Comparison of ENCODE assay signal across 8 cellular contexts in genomic region chr20:63537525-63538203, GRCh38. TPM values are rescaled to one million over a fixed set of nuclear protein-coding genes. Genes with fewer than 3 reads are reported as not detected.
DNase-seq lines count a peak whose midpoint lies in the region; ATAC-seq and TF ChIP-seq lines count a peak whose summit lies in the region.

No MANE protein-coding gene starts in this region.

- peak overlapping the region; percentile 17; the same call in 1 of the 2 replicates for H3K9ac ChIP-seq in ES-I3 (ENCODE audit: low read depth, low read length)
- H3K9ac ChIP-seq in GM23248 = no peak overlapping the region
- H3K9ac ChIP-seq in neural progenitor cell = no peak overlapping the region
- peak overlapping the region in 4 of 5 donors; percentile 5 to 53 (median 43) for H3K9ac ChIP-seq in subcutaneous abdominal adipose tissue (ENCODE audit: low read length in 5 of 5)

- H3K36me3 Mint-ChIP-seq in activated T-helper 17 cell treated with anti-CD3 and anti-CD28 coated beads, Interleukin-2, amount 50 U/mL, for 72 hours (ENCODE audit: low read depth) = no peaks in the 10 kb centered on the region
- H3K36me3 Mint-ChIP-seq in neural progenitor cell = no peaks in the 10 kb centered on the region

- in situ Hi-C loops in GM23248 (cut with MboI) = no loop called here

- H3K27ac Mint-ChIP-seq in activated T-helper 17 cell treated with anti-CD3 and anti-CD28 coated beads, Interleukin-2, amount 50 U/mL, for 72 hours = peak overlapping the region; percentile 86
- no peak overlapping the region for H3K27ac Mint-ChIP-seq in neural progenitor cell

- H3K27ac ChIP-seq in GM23248 (no peak overlapping the region), KOPT-K1 (ENCODE audit: low read depth, low read length, poor library complexity, severe bottlenecking) (peak overlapping the region; percentile 83), neural progenitor cell (no peak overlapping the region), subcutaneous abdominal adipose tissue (ENCODE audit: low read depth, low read length) (no peak overlapping the region)

- H3K4me2 ChIP-seq in GM23248 (ENCODE audit: unreplicated experiment) (peak overlapping the region; percentile 38), neural progenitor cell (peak overlapping the region; percentile 71)

- H3K9me2 ChIP-seq in GM23248 (ENCODE audit: insufficient read depth) = no peaks in the 10 kb centered on the region

- no peaks in the 10 kb centered on the region for H3K4me1 ChIP-seq in ES-I3 (ENCODE audit: insufficient read depth, low read length)
- no peaks in the 10 kb centered on the region for H3K4me1 ChIP-seq in GM23248 (ENCODE audit: insufficient read depth)
- H3K4me1 ChIP-seq in neural progenitor cell = no peaks in the 10 kb centered on the region
- H3K4me1 ChIP-seq in subcutaneous abdominal adipose tissue (ENCODE audit: control insufficient read depth in 5 of 5, insufficient read depth in 5 of 5, low read length in 5 of 5) = peaks cover 0 to 24% (median 20%) of the 10 kb centered on the region in 5 donors

- WGBS in GM23248 (ENCODE audit: low coverage in 1 of 2, low lambda C conversion rate in 2 of 2, missing lambda C conversion rate in 2 of 2), 2 experiments = 18% methylated on average over 28 to 30 of the region's 34 CpGs

- peak; percentile 94 for DNase-seq in GM23248
- peak; percentile 92 for DNase-seq in RPMI7951 (ENCODE audit: low read depth)
- DNase-seq in fibroblast of the conjunctiva (ENCODE audit: low read depth) = peak; percentile 88
- peak; percentile 95 for DNase-seq in neural progenitor cell (ENCODE audit: low spot score)

- no peaks in the 10 kb centered on the region for H3K9me3 Mint-ChIP-seq in activated T-helper 17 cell treated with anti-CD3 and anti-CD28 coated beads, Interleukin-2, amount 50 U/mL, for 72 hours
- no peaks in the 10 kb centered on the region for H3K9me3 Mint-ChIP-seq in neural progenitor cell

- no peaks in the 10 kb centered on the region for H3K27me3 ChIP-seq in GM23248 (replicated peaks; ENCODE audit: insufficient read depth)
- H3K27me3 ChIP-seq in neural progenitor cell = no peaks in the 10 kb centered on the region
- peaks cover 26 to 40% (median 31%) of the 10 kb centered on the region in 5 donors for H3K27me3 ChIP-seq in subcutaneous abdominal adipose tissue (ENCODE audit: control insufficient read depth in 5 of 5, insufficient read depth in 4 of 5, low read length in 5 of 5)

- H3K79me2 ChIP-seq in GM23248 (ENCODE audit: insufficient read depth) (no peaks in the 10 kb centered on the region), neural progenitor cell (ENCODE audit: low read depth) (no peaks in the 10 kb centered on the region)

- H3K36me3 ChIP-seq in ES-I3 (ENCODE audit: insufficient read depth, low read length) (no peaks in the 10 kb centered on the region), GM23248 (ENCODE audit: low read depth) (no peaks in the 10 kb centered on the region), KOPT-K1 (ENCODE audit: insufficient read depth, low read length) (no peaks in the 10 kb centered on the region), neural progenitor cell (no peaks in the 10 kb centered on the region), subcutaneous abdominal adipose tissue (ENCODE audit: control insufficient read depth in 5 of 5, insufficient read depth in 5 of 5, low read length in 5 of 5) (no peaks in the 10 kb centered on the region)

- no peaks in the 10 kb centered on the region for H3F3A ChIP-seq in GM23248 (ENCODE audit: insufficient read depth)
- peaks cover 3% of the 10 kb centered on the region for H3F3A ChIP-seq in neural progenitor cell (ENCODE audit: low read depth)

- H3K9me3 ChIP-seq in ES-I3 (ENCODE audit: control insufficient read depth, insufficient read depth, low read length) (no peaks in the 10 kb centered on the region), GM23248 (ENCODE audit: low read depth) (no peaks in the 10 kb centered on the region), KOPT-K1 (ENCODE audit: insufficient read depth, low read length, poor library complexity, severe bottlenecking) (no peaks in the 10 kb centered on the region), neural progenitor cell (ENCODE audit: low read depth) (no peaks in the 10 kb centered on the region), subcutaneous abdominal adipose tissue (ENCODE audit: control insufficient read depth in 5 of 5, low read length in 5 of 5) (no peaks in the 10 kb centered on the region)

- TF ChIP-seq CTCF in neural progenitor cell (IDR thresholded peaks at IDR 0.05) = peak; percentile 72

- ATAC-seq in activated T-helper 17 cell treated with anti-CD3 and anti-CD28 coated beads, Interleukin-2, amount 50 U/mL, for 72 hours (replicated peaks) = peak; percentile 94

- H3K4me3 ChIP-seq in GM23248 (peak overlapping the region; percentile 22; the same call in 1 of the 2 replicates), neural progenitor cell (peak overlapping the region; percentile 42), subcutaneous abdominal adipose tissue (ENCODE audit: low read depth in 1 of 5, low read length in 5 of 5) (peak overlapping the region in 3 of 5 donors; percentile 45 to 49 (median 45))

- H3K27me3 Mint-ChIP-seq in activated T-helper 17 cell treated with anti-CD3 and anti-CD28 coated beads, Interleukin-2, amount 50 U/mL, for 72 hours = no peaks in the 10 kb centered on the region
- no peaks in the 10 kb centered on the region for H3K27me3 Mint-ChIP-seq in neural progenitor cell (ENCODE audit: insufficient read depth, low read depth)

- H3K4me1 Mint-ChIP-seq in activated T-helper 17 cell treated with anti-CD3 and anti-CD28 coated beads, Interleukin-2, amount 50 U/mL, for 72 hours = no peaks in the 10 kb centered on the region
- peaks cover 6% of the 10 kb centered on the region for H3K4me1 Mint-ChIP-seq in neural progenitor cell

- H2AFZ ChIP-seq in GM23248 (peak overlapping the region; percentile 72), neural progenitor cell (replicated peaks) (peak overlapping the region; percentile 70)

- H3K4me3 Mint-ChIP-seq in activated T-helper 17 cell treated with anti-CD3 and anti-CD28 coated beads, Interleukin-2, amount 50 U/mL, for 72 hours = peak overlapping the region; percentile 67
- H3K4me3 Mint-ChIP-seq in neural progenitor cell = no peak overlapping the region

- H4K20me1 ChIP-seq in GM23248 (ENCODE audit: insufficient read depth) (no peaks in the 10 kb centered on the region), neural progenitor cell (ENCODE audit: low read depth) (no peaks in the 10 kb centered on the region)

RNA-seq across cellular contexts. Expression of gene PTK6, which starts 0.5 kb away (rescaled TPM):
- total RNA-seq in GM23248 (2014; rRNA removed; shearing (Covaris generic)) = 0.13 TPM in 1 of 2 replicates, not detected in the other
- polyA plus RNA-seq in GM23248 (2016; fragmentation: Nextera tagmentation; extraction: Ambion mirVana) = 0.06 TPM in 1 of 2 replicates, not detected in the other
- 0.48 TPM in 1 of 2 replicates, not detected in the other for total RNA-seq in RPMI7951 (2014; rRNA removed; shearing (Covaris generic))
- 1 to 10 TPM in 1 of 2 donors, under 1 TPM in 1; 0.69 to 1.9 TPM for total RNA-seq in activated T-helper 17 cell treated with anti-CD3 and anti-CD28 coated beads, Interleukin-2, amount 50 U/mL, for 72 hours
- total RNA-seq in neural progenitor cell (ENCODE audit: low replicate concordance) = not detected in 2 replicates

RNA-seq across cellular contexts. Expression of gene SRMS, which starts 9.9 kb away (rescaled TPM):
- not detected in 2 replicates for total RNA-seq in GM23248 (2014; rRNA removed; shearing (Covaris generic))
- polyA plus RNA-seq in GM23248 (2016; fragmentation: Nextera tagmentation; extraction: Ambion mirVana) = not detected in 2 replicates
- not detected in 2 replicates for total RNA-seq in RPMI7951 (2014; rRNA removed; shearing (Covaris generic))
- total RNA-seq in activated T-helper 17 cell treated with anti-CD3 and anti-CD28 coated beads, Interleukin-2, amount 50 U/mL, for 72 hours = not detected
- total RNA-seq in neural progenitor cell (ENCODE audit: low replicate concordance) = not detected in 2 replicates

RNA-seq across cellular contexts. Expression of gene FNDC11, which starts 16.3 kb away (rescaled TPM):
- total RNA-seq in GM23248 (2014; rRNA removed; shearing (Covaris generic)) = 0.65 TPM in 1 of 2 replicates, not detected in the other
- polyA plus RNA-seq in GM23248 (2016; fragmentation: Nextera tagmentation; extraction: Ambion mirVana) = 0.15 and 0.37 TPM in 2 replicates
- 1.8 and 1.9 TPM in 2 replicates for total RNA-seq in RPMI7951 (2014; rRNA removed; shearing (Covaris generic))
- under 1 TPM in 1 of 2 donors, not detected in 1; 0.40 TPM for total RNA-seq in activated T-helper 17 cell treated with anti-CD3 and anti-CD28 coated beads, Interleukin-2, amount 50 U/mL, for 72 hours
- 0.39 and 9.0 TPM in 2 replicates for total RNA-seq in neural progenitor cell (ENCODE audit: low replicate concordance)

RNA-seq across cellular contexts. Expression of gene PPDPF, which starts 17.1 kb away (rescaled TPM):
- 132 and 236 TPM in 2 replicates for total RNA-seq in GM23248 (2014; rRNA removed; shearing (Covaris generic))
- 170 and 171 TPM in 2 replicates for polyA plus RNA-seq in GM23248 (2016; fragmentation: Nextera tagmentation; extraction: Ambion mirVana)
- total RNA-seq in RPMI7951 (2014; rRNA removed; shearing (Covaris generic)) = 140 and 185 TPM in 2 replicates
- total RNA-seq in activated T-helper 17 cell treated with anti-CD3 and anti-CD28 coated beads, Interleukin-2, amount 50 U/mL, for 72 hours = 10 to 100 TPM; 65.5 to 87.5 TPM
- 4.1 and 82.2 TPM in 2 replicates for total RNA-seq in neural progenitor cell (ENCODE audit: low replicate concordance)

RNA-seq across cellular contexts. Expression of gene HELZ2, which starts 36.4 kb away (rescaled TPM):
- total RNA-seq in GM23248 (2014; rRNA removed; shearing (Covaris generic)) = 17.5 and 25.2 TPM in 2 replicates
- 3.0 and 3.7 TPM in 2 replicates for polyA plus RNA-seq in GM23248 (2016; fragmentation: Nextera tagmentation; extraction: Ambion mirVana)
- 13.3 and 23.4 TPM in 2 replicates for total RNA-seq in RPMI7951 (2014; rRNA removed; shearing (Covaris generic))
- total RNA-seq in activated T-helper 17 cell treated with anti-CD3 and anti-CD28 coated beads, Interleukin-2, amount 50 U/mL, for 72 hours = 10 to 100 TPM in 1 of 2 donors, 1 to 10 TPM in 1; 8.2 to 12.6 TPM
- total RNA-seq in neural progenitor cell (ENCODE audit: low replicate concordance) = 2.9 and 17.7 TPM in 2 replicates

Comparison
In these comparisons a context has a peak if more than half of its experiments do, and no peak if none do; other contexts are left out.
1. H3K9ac ChIP-seq: peak in ES-I3 (single experiment) and subcutaneous abdominal adipose tissue (4 of 5); none in GM23248 (single experiment) and neural progenitor cell (single experiment).
2. Peak in every context shown above with its lines, with median percentiles within 50 percentile points of each other: DNase-seq and H3K4me3 ChIP-seq.